Comparison of ENCODE assay signal across 8 cellular contexts in the genomic region with DNA sequence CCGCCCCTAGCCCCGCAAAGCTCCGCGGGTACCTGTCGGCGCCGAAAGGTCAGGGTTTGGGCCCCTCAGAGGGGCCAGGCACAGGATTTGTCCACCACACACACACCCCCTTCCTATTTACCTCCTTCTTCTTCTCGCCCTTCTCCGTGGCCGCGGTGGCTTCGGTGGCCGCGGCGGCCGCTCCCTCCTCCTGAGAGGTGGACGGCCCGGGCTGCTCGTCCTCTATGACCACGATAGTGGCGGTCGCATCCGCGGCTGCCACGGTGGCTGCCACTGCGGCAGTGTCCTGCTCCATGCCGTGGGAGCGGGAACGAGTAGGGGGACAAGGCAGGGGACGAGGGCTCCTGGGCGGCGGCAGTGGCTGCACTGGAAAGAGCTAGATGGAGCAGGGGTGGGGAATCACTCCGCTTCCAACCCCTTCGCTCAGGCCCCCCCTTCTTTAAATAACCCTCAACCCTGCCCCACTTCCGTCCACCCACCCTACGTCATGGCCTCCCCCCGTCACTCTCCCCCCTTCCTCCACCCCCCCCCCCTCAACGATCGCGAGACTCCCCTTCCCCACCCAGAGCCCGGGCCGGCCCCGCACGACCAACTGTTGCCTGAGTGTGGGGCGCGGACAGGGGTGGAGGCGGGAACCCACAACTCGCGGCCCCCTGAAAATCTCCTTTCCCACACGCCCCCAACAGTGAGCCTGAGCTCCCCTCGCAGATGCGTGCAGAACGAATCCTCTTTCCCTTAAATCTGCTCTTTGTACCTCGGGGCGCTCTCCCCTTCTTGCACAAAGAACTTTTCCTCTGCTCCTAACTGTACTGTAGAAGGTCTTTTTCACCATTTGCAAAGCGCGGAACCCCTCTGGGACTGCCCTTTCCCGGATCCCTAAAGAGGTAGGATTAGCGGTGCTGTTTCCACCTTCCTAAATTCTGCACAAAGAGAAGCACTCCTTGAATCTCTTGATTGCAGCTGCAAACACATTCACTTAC. TPM values are rescaled to one million over a fixed set of nuclear protein-coding genes. Genes with fewer than 3 reads are reported as not detected.
DNase-seq lines count a peak whose midpoint lies in the region; ATAC-seq and TF ChIP-seq lines count a peak whose summit lies in the region.

Gene SMARCA1, minus strand, starts transcription at position 415 of the 980 bp plus-strand sequence. Its CDS starts 120 bp downstream, at position 295.

- H3K79me2 ChIP-seq in smooth muscle cell (ENCODE audit: low read depth), result peaks cover 38% of the 10 kb centered on the region

- no peaks in the 10 kb centered on the region for H3K4me1 ChIP-seq in smooth muscle cell (ENCODE audit: low read depth)

- H3K4me2 ChIP-seq in smooth muscle cell, result peak within 1 kb of the TSS; percentile 83

- H3K36me3 ChIP-seq in smooth muscle cell (ENCODE audit: low read depth), result no peaks in the 10 kb centered on the region

- H3K27me3 ChIP-seq in smooth muscle cell (ENCODE audit: low read depth), result no peaks in the 10 kb centered on the region

- peak within 1 kb of the TSS; percentile 84 for H3K9ac ChIP-seq in smooth muscle cell (ENCODE audit: low read depth)

- no peak for TF ChIP-seq CTCF in smooth muscle cell (IDR thresholded peaks at IDR 0.05; ENCODE audit: borderline replicate concordance, insufficient read depth, poor library complexity, severe bottlenecking)

- peak within 1 kb of the TSS; percentile 81 for H3K27ac ChIP-seq in smooth muscle cell (ENCODE audit: low read depth)

- no peak for ATAC-seq in GM19328 (IDR thresholded peaks at IDR 0.05; ENCODE audit: unreplicated experiment)

- no peaks in the 10 kb centered on the region for H3F3A ChIP-seq in smooth muscle cell (ENCODE audit: low read depth)

- peak within 1 kb of the TSS; percentile 83 for H2AFZ ChIP-seq in smooth muscle cell (ENCODE audit: low read depth)

- H3K9me3 ChIP-seq in smooth muscle cell (replicated peaks; ENCODE audit: low read depth), result no peaks in the 10 kb centered on the region

- DNase-seq in stimulated activated CD4-positive, alpha-beta T cell treated with anti-CD3 and anti-CD28 coated beads, Interleukin-15, amount 100 ng/mL, for 24 hours, result peak; percentile 1
- no peak for DNase-seq in stimulated activated CD4-positive, alpha-beta T cell treated with anti-CD3 and anti-CD28 coated beads, Interleukin-12 subunit alpha, Interleukin-12 subunit beta, amount 100 ng/mL, for 4 hours
- DNase-seq in SHP77 (lab: John Stamatoyannopoulos, UW), result peak; percentile 7 to 59
- DNase-seq in dermis microvascular lymphatic vessel endothelial cell (ENCODE audit: low read depth in 2 of 2), result peak; percentile 24 to 58
- peak; percentile 33 for DNase-seq in kidney tubule cell (ENCODE audit: low spot score)
- DNase-seq in smooth muscle cell (lab: John Stamatoyannopoulos, UW; ENCODE audit: unreplicated experiment), result peak; percentile 11
- DNase-seq in OCI-M2 (lab: John Stamatoyannopoulos, UW; ENCODE audit: unreplicated experiment), result no peak

- peaks cover 38% of the 10 kb centered on the region for H4K20me1 ChIP-seq in smooth muscle cell (ENCODE audit: low read depth)

- peak within 1 kb of the TSS; percentile 78 for H3K4me3 ChIP-seq in smooth muscle cell

- 46% methylated on average over 51 of the region's 59 CpGs for WGBS in smooth muscle cell (ENCODE audit: low lambda C conversion rate)

RNA-seq across cellular contexts. Expression of gene SMARCA1, which starts in this region (rescaled TPM):
- total RNA-seq in dermis microvascular lymphatic vessel endothelial cell (16.4 and 21.7 TPM in 2 replicates), smooth muscle cell (91.5 and 120 TPM in 2 replicates)
- 42.1 and 60.9 TPM in 2 replicates for polyA plus RNA-seq in smooth muscle cell

Comparison
In these comparisons a context has a peak if more than half of its experiments do, and no peak if none do; other contexts are left out.
1. DNase-seq: peak in stimulated activated CD4-positive, alpha-beta T cell treated with anti-CD3 and anti-CD28 coated beads, Interleukin-15, amount 100 ng/mL, for 24 hours (single experiment), SHP77 (2 of 2), dermis microvascular lymphatic vessel endothelial cell (2 of 2), kidney tubule cell (single experiment) and smooth muscle cell (single experiment); none in stimulated activated CD4-positive, alpha-beta T cell treated with anti-CD3 and anti-CD28 coated beads, Interleukin-12 subunit alpha, Interleukin-12 subunit beta, amount 100 ng/mL, for 4 hours (single experiment) and OCI-M2 (single experiment).